In the genomic region with DNA sequence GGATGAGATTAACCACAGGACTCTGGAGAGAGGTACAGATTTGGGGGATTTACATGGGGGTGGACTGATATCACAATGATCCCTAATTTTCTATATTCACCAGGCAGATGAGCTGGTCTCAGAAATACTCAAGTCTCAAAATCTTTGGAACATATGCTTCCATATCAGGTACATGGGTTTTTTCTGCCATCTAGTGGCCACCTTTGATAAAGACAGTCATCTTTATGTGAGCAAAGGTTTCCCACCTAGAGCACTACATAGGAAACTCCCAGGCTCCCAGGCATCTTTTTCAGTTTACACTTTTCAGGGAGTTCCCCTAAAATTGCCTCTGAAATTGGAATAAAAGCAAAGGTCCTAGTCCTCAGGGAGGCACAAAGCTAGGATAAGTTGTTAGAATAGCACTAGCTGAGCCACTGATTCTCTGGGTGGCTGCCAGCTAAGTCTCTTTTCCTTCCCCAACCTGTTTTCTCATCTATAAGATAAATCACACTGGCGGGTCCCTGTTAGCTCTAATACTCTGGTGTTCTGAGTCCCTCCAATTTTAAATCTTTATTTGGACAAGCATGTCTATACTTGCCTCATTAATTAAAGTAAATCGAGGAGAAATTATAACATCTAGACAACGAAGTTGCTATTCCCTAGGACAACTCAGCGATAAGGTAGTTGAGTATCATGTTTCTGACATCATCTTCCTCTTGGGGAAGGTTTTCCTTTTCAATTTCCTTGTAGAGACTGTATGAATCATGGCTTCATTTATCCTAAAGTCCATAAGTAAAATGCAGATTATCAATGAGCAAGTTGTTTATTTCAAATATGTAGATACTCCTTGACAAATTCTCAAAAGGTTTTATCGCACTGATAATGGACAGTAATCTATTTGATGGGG, we compare ENCODE assay signal across 8 cellular contexts. TPM values are rescaled to one million over a fixed set of nuclear protein-coding genes. Genes with fewer than 3 reads are reported as not detected.
DNase-seq lines count a peak whose midpoint lies in the region; ATAC-seq and TF ChIP-seq lines count a peak whose summit lies in the region.

No MANE protein-coding gene starts in this region.

- no peaks in the 10 kb centered on the region for H3K27me3 ChIP-seq in Panc1 (ENCODE audit: control insufficient read depth, insufficient read depth, low read length)

- no peaks in the 10 kb centered on the region for H3K4me1 ChIP-seq in Panc1 (ENCODE audit: control insufficient read depth, insufficient read depth, low read length)

- no peaks in the 10 kb centered on the region for H3K9me3 Mint-ChIP-seq in natural killer cell
- H3K9me3 Mint-ChIP-seq in natural killer cell treated with Interleukin-12 subunit alpha and Interleukin-12 subunit beta and Interleukin-15 and Interleukin-18, amount 100 ng/mL, for 72 hours: no peaks in the 10 kb centered on the region
- no peaks in the 10 kb centered on the region for H3K9me3 Mint-ChIP-seq in effector memory CD8-positive, alpha-beta T cell

- no peak overlapping the region for H3K4me3 Mint-ChIP-seq in natural killer cell
- H3K4me3 Mint-ChIP-seq in natural killer cell treated with Interleukin-12 subunit alpha and Interleukin-12 subunit beta and Interleukin-15 and Interleukin-18, amount 100 ng/mL, for 72 hours: no peak overlapping the region
- H3K4me3 Mint-ChIP-seq in effector memory CD8-positive, alpha-beta T cell: no peak overlapping the region

- H3K36me3 Mint-ChIP-seq in natural killer cell: no peaks in the 10 kb centered on the region
- H3K36me3 Mint-ChIP-seq in natural killer cell treated with Interleukin-12 subunit alpha and Interleukin-12 subunit beta and Interleukin-15 and Interleukin-18, amount 100 ng/mL, for 72 hours: no peaks in the 10 kb centered on the region
- no peaks in the 10 kb centered on the region for H3K36me3 Mint-ChIP-seq in effector memory CD8-positive, alpha-beta T cell (ENCODE audit: insufficient read depth)

- intact Hi-C loops in natural killer cell (cut with micrococcal nuclease): loop anchor here (1.0 kb wide), 1 partner anchor 1383 kb away; no protein-coding TSS in a partner anchor
- intact Hi-C loops in Panc1 (cut with micrococcal nuclease; ENCODE audit: unreplicated experiment): loop anchor here (5.0 kb wide), 2 partner anchors 505 to 1385 kb away; no protein-coding TSS in a partner anchor

- no peak overlapping the region for H3K27ac Mint-ChIP-seq in natural killer cell
- H3K27ac Mint-ChIP-seq in natural killer cell treated with Interleukin-12 subunit alpha and Interleukin-12 subunit beta and Interleukin-15 and Interleukin-18, amount 100 ng/mL, for 72 hours: no peak overlapping the region
- no peak overlapping the region for H3K27ac Mint-ChIP-seq in effector memory CD8-positive, alpha-beta T cell

- peak; percentile 76 for TF ChIP-seq CTCF in natural killer cell (IDR thresholded peaks at IDR 0.05)
- peak; percentile 72 for TF ChIP-seq CTCF in Panc1 (IDR thresholded peaks at IDR 0.05)

- peaks cover 39 to 52% of the 10 kb centered on the region in 2 donors for H3K27me3 Mint-ChIP-seq in natural killer cell (ENCODE audit: low read depth in 2 of 2)
- H3K27me3 Mint-ChIP-seq in natural killer cell treated with Interleukin-12 subunit alpha and Interleukin-12 subunit beta and Interleukin-15 and Interleukin-18, amount 100 ng/mL, for 72 hours: peaks cover 34 to 58% of the 10 kb centered on the region in 2 donors
- peaks cover 59 to 67% of the 10 kb centered on the region in 2 donors for H3K27me3 Mint-ChIP-seq in effector memory CD8-positive, alpha-beta T cell

- ATAC-seq in natural killer cell (peak; percentile 64 to 77 (median 69)), GM21717 (IDR thresholded peaks at IDR 0.05; ENCODE audit: unreplicated experiment) (peak; percentile 87), Panc1 (peak; percentile 90)
- no peak for ATAC-seq in natural killer cell treated with Interleukin-12 subunit alpha and Interleukin-12 subunit beta and Interleukin-15 and Interleukin-18, amount 100 ng/mL, for 72 hours
- peak; percentile 65 for ATAC-seq in effector memory CD8-positive, alpha-beta T cell (replicated peaks)

- no peaks in the 10 kb centered on the region for H3K4me1 Mint-ChIP-seq in natural killer cell
- no peaks in the 10 kb centered on the region for H3K4me1 Mint-ChIP-seq in natural killer cell treated with Interleukin-12 subunit alpha and Interleukin-12 subunit beta and Interleukin-15 and Interleukin-18, amount 100 ng/mL, for 72 hours (ENCODE audit: low read depth in 2 of 2)
- no peaks in the 10 kb centered on the region for H3K4me1 Mint-ChIP-seq in effector memory CD8-positive, alpha-beta T cell (ENCODE audit: low read depth in 2 of 2)

- no peaks in the 10 kb centered on the region for H3K36me3 ChIP-seq in Panc1 (ENCODE audit: control insufficient read depth, insufficient read depth, low read length)

- no TSS peak for BruUV-seq in Panc1 (replicated peaks; lab: Mats Ljungman, UMichigan)

- in situ Hi-C loops in Panc1 (cut with HindIII; ENCODE audit: low pct_unique_long_range_greater_than_20kb, low sequenced_read_pairs): no loop called here

- H3K4me3 ChIP-seq in Jurkat, Clone E6-1 (ENCODE audit: low read length): no peak overlapping the region
- H3K4me3 ChIP-seq in Panc1 (ENCODE audit: low read depth in 2 of 2, low read length in 2 of 2): no peak overlapping the region

- CTCF ChIA-PET in Panc1 (lab: Charles Lee): interaction anchor here (0.6 to 0.7 kb wide), 2 partner anchors 647 to 1800 kb away, joined by 3 to 4 read pairs; no protein-coding TSS in a partner anchor

- no peak overlapping the region for H3K27ac ChIP-seq in Panc1 (ENCODE audit: low read length)

- no peak for DNase-seq in natural killer cell
- no peak for DNase-seq in natural killer cell treated with Interleukin-12 subunit alpha and Interleukin-12 subunit beta and Interleukin-15 and Interleukin-18, amount 100 ng/mL, for 72 hours (ENCODE audit: low spot score)
- DNase-seq in Jurkat, Clone E6-1 (ENCODE audit: low read depth, low spot score): peak; percentile 48
- no peak for DNase-seq in Panc1 (ENCODE audit: low read depth, low spot score)
- peak; percentile 31 to 43 (median 34) for DNase-seq in effector memory CD8-positive, alpha-beta T cell
- DNase-seq in midbrain (lab: John Stamatoyannopoulos, UW): peak; percentile 52
- DNase-seq in T-helper 9 cell: no peak

- POLR2A ChIA-PET in Panc1 (lab: Charles Lee): no interaction called here

- no peaks in the 10 kb centered on the region for H3K9me3 ChIP-seq in Panc1 (ENCODE audit: control insufficient read depth, insufficient read depth, low read depth, low read length)

RNA-seq across cellular contexts. Expression of a gene that starts 19.0 kb away (rescaled TPM):
- total RNA-seq in natural killer cell (10 to 100 TPM; 88.6 to 97.8 (median 91.1) TPM), Panc1 (2021; ENCODE audit: unreplicated experiment) (62.9 TPM)
- total RNA-seq in natural killer cell treated with Interleukin-12 subunit alpha and Interleukin-12 subunit beta and Interleukin-15 and Interleukin-18, amount 100 ng/mL, for 72 hours: 100 to 1,000 TPM in 1 of 2 donors, 10 to 100 TPM in 1; 87.7 to 108 TPM
- 37.0 TPM for polyA plus RNA-seq in Jurkat, Clone E6-1 (2012; ENCODE audit: insufficient read depth, insufficient read length)
- 60.2 TPM for polyA plus RNA-seq in Panc1 (2012; ENCODE audit: insufficient read length)

RNA-seq across cellular contexts. Expression of a gene that starts 27.2 kb away (rescaled TPM):
- total RNA-seq in natural killer cell: 10 to 100 TPM; 12.7 to 15.7 (median 14.4) TPM
- 1 to 10 TPM; 3.9 to 5.3 TPM for total RNA-seq in natural killer cell treated with Interleukin-12 subunit alpha and Interleukin-12 subunit beta and Interleukin-15 and Interleukin-18, amount 100 ng/mL, for 72 hours
- 4.9 TPM for polyA plus RNA-seq in Jurkat, Clone E6-1 (2012; ENCODE audit: insufficient read depth, insufficient read length)
- total RNA-seq in Panc1 (2021; ENCODE audit: unreplicated experiment): 4.5 TPM
- 8.6 TPM for polyA plus RNA-seq in Panc1 (2012; ENCODE audit: insufficient read length)

Comparison
In these comparisons a context has a peak if more than half of its experiments do, and no peak if none do; other contexts are left out.
1. ATAC-seq: peak in natural killer cell (3 of 3), GM21717 (single experiment), Panc1 (single experiment) and effector memory CD8-positive, alpha-beta T cell (single experiment); none in natural killer cell treated with Interleukin-12 subunit alpha and Interleukin-12 subunit beta and Interleukin-15 and Interleukin-18, amount 100 ng/mL, for 72 hours (0 of 2).
2. DNase-seq: peak in Jurkat, Clone E6-1 (single experiment), effector memory CD8-positive, alpha-beta T cell (3 of 3) and midbrain (single experiment); none in natural killer cell (single experiment), natural killer cell treated with Interleukin-12 subunit alpha and Interleukin-12 subunit beta and Interleukin-15 and Interleukin-18, amount 100 ng/mL, for 72 hours (single experiment), Panc1 (single experiment) and T-helper 9 cell (single experiment).